In the genomic region with DNA sequence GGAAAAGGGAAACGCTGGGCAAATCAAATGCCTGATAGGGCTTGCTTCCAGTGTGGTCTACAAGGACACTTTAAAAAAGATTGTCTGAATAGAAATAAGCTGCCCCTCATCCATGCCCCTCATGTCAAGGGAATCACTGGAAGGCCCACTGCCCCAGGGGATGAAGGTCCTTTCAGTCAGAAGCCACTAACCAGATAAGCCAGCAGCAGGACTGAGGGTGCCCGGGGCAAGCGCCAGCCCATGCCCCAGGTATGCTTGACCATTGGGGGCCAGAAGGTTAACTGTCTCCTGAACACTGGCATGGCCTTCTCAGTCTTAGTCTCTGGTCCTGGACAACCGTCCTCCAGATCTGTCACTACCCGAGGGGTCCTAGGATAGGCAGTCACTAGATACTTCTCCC, we compare ENCODE assay signal across 27 cellular contexts.
"Had no signal": no experiment of that assay in that cellular context is flagged by ENCODE, and none has a peak within 500 bp of the region (broad histone marks: within the 10 kb centered on the region; RNA-seq: fewer than 3 reads in every experiment).

No MANE protein-coding gene starts in this region.

- H3K4me3 ChIP-seq: colonic mucosa, gastroesophageal sphincter, heart left ventricle, hepatocyte, left lung, ovary, sigmoid colon, testis, tibial artery, upper lobe of right lung, uterus had no signal

- H3K27me3 Mint-ChIP-seq: dendritic cell treated with granulocyte-macrophage colony-stimulating factor and Interleukin-4, amounts not matched to agents 40 ng/mL and 50 ng/mL, for 4 days; naive thymus-derived CD4-positive, alpha-beta T cell; stimulated activated memory B cell treated with anti-CD40 and anti-IgM and Interleukin-4, amounts not matched to agents 10 μg/mL and 1 μg/mL and 100 μg/mL, for 72 hours had no signal

- H3K4me3 Mint-ChIP-seq: dendritic cell treated with granulocyte-macrophage colony-stimulating factor and Interleukin-4, amounts not matched to agents 40 ng/mL and 50 ng/mL, for 4 days; endodermal cell; naive thymus-derived CD4-positive, alpha-beta T cell; stimulated activated memory B cell treated with anti-CD40 and anti-IgM and Interleukin-4, amounts not matched to agents 10 μg/mL and 1 μg/mL and 100 μg/mL, for 72 hours had no signal

- H3K27ac ChIP-seq: colonic mucosa, epithelial cell of prostate, foreskin keratinocyte, heart left ventricle, hepatocyte, left lung, ovary, sigmoid colon, testis, tibial artery, upper lobe of right lung, uterus had no signal

- H3K9me3 Mint-ChIP-seq: dendritic cell treated with granulocyte-macrophage colony-stimulating factor and Interleukin-4, amounts not matched to agents 40 ng/mL and 50 ng/mL, for 4 days; naive thymus-derived CD4-positive, alpha-beta T cell; stimulated activated memory B cell treated with anti-CD40 and anti-IgM and Interleukin-4, amounts not matched to agents 10 μg/mL and 1 μg/mL and 100 μg/mL, for 72 hours had no signal

- H3K9me3 ChIP-seq: colonic mucosa, gastroesophageal sphincter, heart left ventricle, left lung, ovary, sigmoid colon, testis, tibial artery, upper lobe of right lung, uterus had no signal

- DNase-seq: colonic mucosa; effector CD8-positive, alpha-beta T cell; endodermal cell; foreskin keratinocyte; left cardiac atrium; left lung; mesenchymal stem cell; midbrain; naive thymus-derived CD4-positive, alpha-beta T cell; occipital lobe; ovary; posterior cingulate gyrus; retina; sigmoid colon; stimulated activated CD4-positive, alpha-beta T cell treated with anti-CD3 and anti-CD28 coated beads, Interleukin-4, amount 100 ng/mL, for 4 hours; stimulated activated naive CD8-positive, alpha-beta T cell treated with anti-CD3 and anti-CD28 coated beads, Interleukin-15, Interleukin-2, amounts not matched to agents 100 U/mL and 50 U/mL, for 24 hours; substantia nigra; testis; tibial artery; upper lobe of right lung; uterus had no signal

- ATAC-seq: foreskin keratinocyte; gastroesophageal sphincter; heart left ventricle; left cardiac atrium; left lung; naive thymus-derived CD4-positive, alpha-beta T cell; stimulated activated memory B cell treated with anti-CD40 and anti-IgM and Interleukin-4, amounts not matched to agents 10 μg/mL and 1 μg/mL and 100 μg/mL, for 72 hours; stimulated activated naive CD8-positive, alpha-beta T cell treated with anti-CD3 and anti-CD28 coated beads, Interleukin-15, Interleukin-2, amounts not matched to agents 100 U/mL and 50 U/mL, for 24 hours; upper lobe of right lung had no signal

- H3K27me3 ChIP-seq: colonic mucosa, foreskin keratinocyte, gastroesophageal sphincter, heart left ventricle, hepatocyte, left lung, ovary, sigmoid colon, testis, tibial artery, upper lobe of right lung, uterus had no signal

- H3K36me3 ChIP-seq: colonic mucosa, ovary, upper lobe of right lung, uterus had no signal

- H3K27ac Mint-ChIP-seq: dendritic cell treated with granulocyte-macrophage colony-stimulating factor and Interleukin-4, amounts not matched to agents 40 ng/mL and 50 ng/mL, for 4 days; endodermal cell; stimulated activated memory B cell treated with anti-CD40 and anti-IgM and Interleukin-4, amounts not matched to agents 10 μg/mL and 1 μg/mL and 100 μg/mL, for 72 hours had no signal

- H3K4me1 ChIP-seq: colonic mucosa, foreskin keratinocyte had no signal
